In the genomic region with DNA sequence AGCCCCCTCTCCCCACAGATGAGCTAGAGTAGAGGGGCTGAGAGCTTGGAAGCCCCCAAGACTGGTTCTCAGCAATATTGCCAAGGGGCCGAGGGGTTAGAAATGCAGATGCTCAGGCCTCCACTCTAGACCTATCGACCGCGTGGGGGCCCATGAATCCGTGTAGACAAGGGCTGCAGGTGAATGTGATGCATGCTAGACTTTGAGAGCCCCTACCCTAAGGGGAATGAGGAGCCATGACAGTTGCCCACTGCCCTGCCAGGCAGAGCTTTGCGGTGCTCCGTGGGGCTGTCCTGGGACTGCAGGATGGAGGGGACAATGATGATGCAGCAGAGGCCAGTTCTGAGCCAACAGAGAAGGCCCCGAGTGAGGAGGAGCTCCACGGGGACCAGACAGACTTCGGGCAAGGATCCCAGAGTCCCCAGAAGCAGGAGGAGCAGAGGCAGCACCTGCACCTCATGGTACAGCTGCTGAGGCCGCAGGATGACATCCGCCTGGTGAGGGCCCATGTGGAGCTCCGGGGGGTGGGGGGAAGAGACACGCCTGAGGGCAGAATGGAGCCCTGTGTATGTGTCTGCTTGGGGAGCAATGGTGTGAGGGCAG, we compare ENCODE assay signal across 9 cellular contexts. TPM values are rescaled to one million over a fixed set of nuclear protein-coding genes. Genes with fewer than 3 reads are reported as not detected.
DNase-seq lines count a peak whose midpoint lies in the region; FAIRE-seq and TF ChIP-seq lines count a peak whose summit lies in the region.
"Had no signal": no experiment of that assay in that cellular context is flagged by ENCODE, and none has a peak within 500 bp of the region (broad histone marks: within the 10 kb centered on the region; RNA-seq: fewer than 3 reads in every experiment).

No MANE protein-coding gene starts in this region.

- H3K27me3 ChIP-seq in CD8-positive, alpha-beta memory T cell (ENCODE audit: insufficient read depth, low read length, poor library complexity, severe bottlenecking): no peaks in the 10 kb centered on the region

- H3K36me3 Mint-ChIP-seq in CD8-positive, alpha-beta memory T cell: peaks cover 0 to 28% (median 0%) of the 10 kb centered on the region in 3 donors
- H3K36me3 Mint-ChIP-seq in activated CD4-positive, alpha-beta T cell treated with anti-CD3 and anti-CD28 coated beads, Interleukin-2, amount 10 ng/mL, durations not matched to agents 7 days and 5 days (ENCODE audit: low read depth): peaks cover 13% of the 10 kb centered on the region

- peaks cover 14% of the 10 kb centered on the region for H3K4me1 ChIP-seq in CD8-positive, alpha-beta memory T cell (ENCODE audit: insufficient read depth, low read length)

- H3K36me3 ChIP-seq in CD8-positive, alpha-beta memory T cell (ENCODE audit: insufficient read depth, low read length): peaks cover under 1% of the 10 kb centered on the region

- H3K4me1 Mint-ChIP-seq in CD8-positive, alpha-beta memory T cell: peaks cover 5 to 24% (median 6%) of the 10 kb centered on the region in 3 donors
- H3K4me1 Mint-ChIP-seq in activated CD4-positive, alpha-beta T cell treated with anti-CD3 and anti-CD28 coated beads, Interleukin-2, amount 10 ng/mL, durations not matched to agents 7 days and 5 days: peaks cover 10% of the 10 kb centered on the region

- FAIRE-seq in urothelium cell line (lab: Jason Lieb, UNC): no peak

- H3K4me3 Mint-ChIP-seq in CD8-positive, alpha-beta memory T cell: peak overlapping the region; percentile 47 to 83 (median 68)
- H3K4me3 Mint-ChIP-seq in activated CD4-positive, alpha-beta T cell treated with anti-CD3 and anti-CD28 coated beads, Interleukin-2, amount 10 ng/mL, durations not matched to agents 7 days and 5 days: no peak overlapping the region

- TF ChIP-seq CTCF in fibroblast of pulmonary artery (IDR thresholded peaks at IDR 0.05; ENCODE audit: low read length, missing control alignments): no peak

- peak in 1 of 5 donors; percentile 42 for DNase-seq in CD8-positive, alpha-beta memory T cell
- DNase-seq in SHP77 treated with DMSO at 0.1 percent for 48 hours (lab: John Stamatoyannopoulos, UW): peak; percentile 23
- no peak for DNase-seq in fibroblast of pulmonary artery (ENCODE audit: low read depth)
- peak; percentile 71 for DNase-seq in posterior vena cava (ENCODE audit: low spot score)
- DNase-seq in AG08395 (ENCODE audit: low spot score): no peak
- no peak for DNase-seq in urothelium cell line (ENCODE audit: low spot score)
- no peak for DNase-seq in activated CD4-positive, alpha-beta T cell treated with anti-CD3 and anti-CD28 coated beads, Interleukin-2, amount 10 ng/mL, durations not matched to agents 7 days and 5 days
- no peak for DNase-seq in occipital lobe (lab: John Stamatoyannopoulos, UW)
- DNase-seq: erythroblast had no signal

- intact Hi-C loops in posterior vena cava (cut with DNase I): no loop called here

- H3K27ac Mint-ChIP-seq in CD8-positive, alpha-beta memory T cell: peak overlapping the region in 6 of 8 donors; percentile 19 to 86 (median 58)
- H3K27ac Mint-ChIP-seq in activated CD4-positive, alpha-beta T cell treated with anti-CD3 and anti-CD28 coated beads, Interleukin-2, amount 10 ng/mL, durations not matched to agents 7 days and 5 days: no peak overlapping the region

- CTCF ChIA-PET in CD8-positive, alpha-beta memory T cell (lab: Charles Lee): interaction anchor here (1.2 kb wide), 1 partner anchor 13 kb away, joined by 5 read pairs; no protein-coding TSS in a partner anchor
- CTCF ChIA-PET in activated CD4-positive, alpha-beta T cell treated with anti-CD3 and anti-CD28 coated beads, Interleukin-2, amount 10 ng/mL, durations not matched to agents 7 days and 5 days (lab: Charles Lee): interaction anchor here (0.9 to 2.8 kb wide), 11 partner anchors 9 to 42 kb away, joined by 3 to 18 read pairs (median 3); partner anchors contain the start of gene ANKRD13D

- H3K27me3 Mint-ChIP-seq in CD8-positive, alpha-beta memory T cell: peaks cover 0 to 2% of the 10 kb centered on the region in 2 donors
- H3K27me3 Mint-ChIP-seq in activated CD4-positive, alpha-beta T cell treated with anti-CD3 and anti-CD28 coated beads, Interleukin-2, amount 10 ng/mL, durations not matched to agents 7 days and 5 days: no peaks in the 10 kb centered on the region

- POLR2A ChIA-PET in CD8-positive, alpha-beta memory T cell (lab: Charles Lee): interaction anchor here (0.9 to 3.1 kb wide), 3 partner anchors 13 to 35 kb away, joined by 4 to 22 read pairs (median 6); partner anchors contain the start of gene ANKRD13D
- POLR2A ChIA-PET in activated CD4-positive, alpha-beta T cell treated with anti-CD3 and anti-CD28 coated beads, Interleukin-2, amount 10 ng/mL, durations not matched to agents 7 days and 5 days (lab: Charles Lee): no interaction called here

- no peaks in the 10 kb centered on the region for H3K9me3 ChIP-seq in CD8-positive, alpha-beta memory T cell (ENCODE audit: low read length)

- H3K9me3 Mint-ChIP-seq in CD8-positive, alpha-beta memory T cell: no peaks in the 10 kb centered on the region
- no peaks in the 10 kb centered on the region for H3K9me3 Mint-ChIP-seq in activated CD4-positive, alpha-beta T cell treated with anti-CD3 and anti-CD28 coated beads, Interleukin-2, amount 10 ng/mL, durations not matched to agents 7 days and 5 days

- H3K27ac ChIP-seq in CD8-positive, alpha-beta memory T cell (ENCODE audit: low read depth, low read length): no peak overlapping the region

- H3K4me3 ChIP-seq in CD8-positive, alpha-beta memory T cell (ENCODE audit: low read length): no peak overlapping the region
- H3K4me3 ChIP-seq in fibroblast of pulmonary artery (replicated peaks; ENCODE audit: low read depth, low read length): peak overlapping the region; percentile 70

RNA-seq across cellular contexts. Expression of gene SSH3, which starts 1.3 kb away (rescaled TPM):
- total RNA-seq in CD8-positive, alpha-beta memory T cell: 10 to 100 TPM in 1 of 2 experiments, 1 to 10 TPM in 1; 8.4 to 10.6 TPM
- 3.5 TPM for polyA plus RNA-seq in CD8-positive, alpha-beta memory T cell
- total RNA-seq in posterior vena cava: 10 to 100 TPM; 23.5 to 26.2 TPM
- 1 to 10 TPM; 8.2 to 9.6 TPM for total RNA-seq in activated CD4-positive, alpha-beta T cell treated with anti-CD3 and anti-CD28 coated beads, Interleukin-2, amount 10 ng/mL, durations not matched to agents 7 days and 5 days
- total RNA-seq in occipital lobe: 2.0 TPM

RNA-seq across cellular contexts. Expression of gene ANKRD13D, which starts 15.5 kb away (rescaled TPM):
- 10 to 100 TPM; 84.9 to 90.1 TPM for total RNA-seq in CD8-positive, alpha-beta memory T cell
- 23.9 TPM for polyA plus RNA-seq in CD8-positive, alpha-beta memory T cell
- total RNA-seq in posterior vena cava (10 to 100 TPM; 40.7 to 42.8 TPM), occipital lobe (49.4 TPM)
- 100 to 1,000 TPM; 135 to 194 TPM for total RNA-seq in activated CD4-positive, alpha-beta T cell treated with anti-CD3 and anti-CD28 coated beads, Interleukin-2, amount 10 ng/mL, durations not matched to agents 7 days and 5 days

RNA-seq across cellular contexts. Expression of gene GRK2, which starts 38.3 kb away (rescaled TPM):
- total RNA-seq in CD8-positive, alpha-beta memory T cell: 100 to 1,000 TPM; 237 to 246 TPM
- 69.9 TPM for polyA plus RNA-seq in CD8-positive, alpha-beta memory T cell
- total RNA-seq in posterior vena cava: 10 to 100 TPM; 50.4 to 58.2 TPM
- 100 to 1,000 TPM; 306 to 324 TPM for total RNA-seq in activated CD4-positive, alpha-beta T cell treated with anti-CD3 and anti-CD28 coated beads, Interleukin-2, amount 10 ng/mL, durations not matched to agents 7 days and 5 days
- 44.9 TPM for total RNA-seq in occipital lobe

RNA-seq across cellular contexts. Expression of gene POLD4, which starts 48.7 kb away (rescaled TPM):
- total RNA-seq in CD8-positive, alpha-beta memory T cell: 10 to 100 TPM; 32.3 to 37.8 TPM
- 91.2 TPM for polyA plus RNA-seq in CD8-positive, alpha-beta memory T cell
- total RNA-seq in posterior vena cava (10 to 100 TPM; 56.1 to 60.9 TPM), occipital lobe (3.6 TPM)
- 10 to 100 TPM; 52.7 to 53.7 TPM for total RNA-seq in activated CD4-positive, alpha-beta T cell treated with anti-CD3 and anti-CD28 coated beads, Interleukin-2, amount 10 ng/mL, durations not matched to agents 7 days and 5 days

Comparison
In these comparisons a context has a peak if more than half of its experiments do, and no peak if none do; other contexts are left out.
1. DNase-seq: peak in SHP77 treated with DMSO at 0.1 percent for 48 hours (single experiment) and posterior vena cava (single experiment); none in fibroblast of pulmonary artery (single experiment), AG08395 (single experiment), urothelium cell line (single experiment), activated CD4-positive, alpha-beta T cell treated with anti-CD3 and anti-CD28 coated beads, Interleukin-2, amount 10 ng/mL, durations not matched to agents 7 days and 5 days (single experiment) and occipital lobe (single experiment).